In genomic region chr17:22268214-22268911, GRCh38 we compare ENCODE assay signal across 20 cellular contexts.
"Had no signal": no experiment of that assay in that cellular context is flagged by ENCODE, and none has a peak within 500 bp of the region (broad histone marks: within the 10 kb centered on the region; RNA-seq: fewer than 3 reads in every experiment).

No MANE protein-coding gene starts in this region.

- ATAC-seq: activated CD8-positive, alpha-beta T cell treated with anti-CD3 and anti-CD28 coated beads, Interleukin-2, amount 10 ng/mL, durations not matched to agents 7 days and 5 days; body of pancreas; foreskin keratinocyte; left cardiac atrium; stimulated activated naive CD8-positive, alpha-beta T cell treated with anti-CD3 and anti-CD28 coated beads, Interleukin-15, Interleukin-2, amounts not matched to agents 100 U/mL and 50 U/mL, for 24 hours had no signal

- H3K4me2 ChIP-seq: hepatocyte had no signal

- H3K27me3 Mint-ChIP-seq: activated B cell treated with CpG ODN at 0.5 μM for 24 hours; activated T-cell treated with anti-CD3 and anti-CD28 coated beads, Interleukin-2, amount 50 U/mL, for 24 hours had no signal

- DNase-seq: activated CD4-positive, alpha-beta T cell treated with anti-CD3 and anti-CD28 coated beads for 48 hours; activated CD8-positive, alpha-beta T cell treated with anti-CD3 and anti-CD28 coated beads, Interleukin-2, amount 10 ng/mL, durations not matched to agents 7 days and 5 days; activated naive CD4-positive, alpha-beta T cell treated with anti-CD3 and anti-CD28 coated beads for 36 hours; activated T-cell treated with anti-CD3 and anti-CD28 coated beads, Interleukin-2, amount 50 U/mL, for 24 hours; body of pancreas; caudate nucleus; foreskin keratinocyte; left cardiac atrium; stimulated activated CD4-positive, alpha-beta T cell treated with anti-CD3 and anti-CD28 coated beads, Interleukin-12 subunit alpha, Interleukin-12 subunit beta, amount 100 ng/mL, for 4 hours; stimulated activated CD4-positive, alpha-beta T cell treated with anti-CD3 and anti-CD28 coated beads, Interleukin-1b, Interleukin-23, amount 100 ng/mL, for 48 hours; stimulated activated CD8-positive, alpha-beta memory T cell treated with anti-CD3 and anti-CD28 coated beads, Interleukin-4, amount 100 ng/mL, for 48 hours; stimulated activated naive CD8-positive, alpha-beta T cell treated with anti-CD3 and anti-CD28 coated beads, Interleukin-15, Interleukin-2, amounts not matched to agents 100 U/mL and 50 U/mL, for 24 hours; uterus had no signal

- H3K27ac ChIP-seq: body of pancreas, foreskin keratinocyte, hepatocyte, tibial nerve, uterus had no signal

- H3K4me3 ChIP-seq: body of pancreas, hepatocyte, lung, tibial nerve, uterus had no signal

- H3K79me2 ChIP-seq: hepatocyte had no signal

- H3K27me3 ChIP-seq: body of pancreas, foreskin keratinocyte, hepatocyte, tibial nerve, uterus had no signal

- H3K9me3 ChIP-seq: uterus had no signal

- H3K4me1 Mint-ChIP-seq: activated B cell treated with CpG ODN at 0.5 μM for 24 hours, mesothelial cell of epicardium, nephron had no signal

- H3K27ac Mint-ChIP-seq: activated B cell treated with CpG ODN at 0.5 μM for 24 hours; activated CD8-positive, alpha-beta T cell treated with anti-CD3 and anti-CD28 coated beads, Interleukin-2, amount 10 ng/mL, durations not matched to agents 7 days and 5 days; activated naive CD4-positive, alpha-beta T cell treated with anti-CD3 and anti-CD28 coated beads for 36 hours; activated T-cell treated with anti-CD3 and anti-CD28 coated beads, Interleukin-2, amount 50 U/mL, for 24 hours; activated T-helper 2 cell treated with anti-CD3 and anti-CD28 coated beads, Interferon-gamma antibody, Interleukin-2, Interleukin-4, amounts not matched to agents 10 μg/mL and 5 μg/mL and 100 μg/mL, durations not matched to agents 14 hours and 24 hours and 36 hours; mesothelial cell of epicardium; nephron had no signal

- H3K36me3 ChIP-seq: tibial nerve, uterus had no signal

- H3K4me1 ChIP-seq: body of pancreas, foreskin keratinocyte, tibial nerve, uterus had no signal

- H2AFZ ChIP-seq: hepatocyte had no signal

- H3K4me3 Mint-ChIP-seq: activated B cell treated with CpG ODN at 0.5 μM for 24 hours; activated CD8-positive, alpha-beta T cell treated with anti-CD3 and anti-CD28 coated beads, Interleukin-2, amount 10 ng/mL, durations not matched to agents 7 days and 5 days; activated naive CD4-positive, alpha-beta T cell treated with anti-CD3 and anti-CD28 coated beads for 36 hours; activated T-cell treated with anti-CD3 and anti-CD28 coated beads, Interleukin-2, amount 50 U/mL, for 24 hours; mesothelial cell of epicardium; nephron had no signal
